ENCODE assay signal across 17 cellular contexts in the genomic region with DNA sequence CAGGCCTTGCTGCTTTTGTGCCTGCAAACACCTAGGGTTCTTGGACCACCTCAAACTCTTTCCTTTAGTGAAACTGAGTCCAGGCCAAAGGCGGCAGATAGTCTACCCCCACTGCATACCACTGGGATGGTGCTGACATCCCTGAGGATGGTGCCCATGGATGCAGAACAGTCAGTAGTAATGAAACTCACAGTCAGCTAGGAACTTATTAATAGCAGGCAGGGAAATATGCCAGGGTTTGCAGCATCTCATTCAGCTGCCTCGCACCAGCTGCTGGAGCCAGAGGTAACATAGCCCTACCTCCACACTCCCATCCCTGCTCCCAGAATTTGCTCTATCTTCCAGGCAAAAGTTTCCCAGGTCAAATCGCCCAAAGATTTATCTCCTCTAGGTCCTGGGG.
DNase-seq lines count a peak whose midpoint lies in the region; ATAC-seq, FAIRE-seq and TF ChIP-seq lines count a peak whose summit lies in the region.
"Had no signal": no experiment of that assay in that cellular context is flagged by ENCODE, and none has a peak within 500 bp of the region (broad histone marks: within the 10 kb centered on the region; RNA-seq: fewer than 3 reads in every experiment).

No MANE protein-coding gene starts in this region.

- H3K4me3 Mint-ChIP-seq in Calu3 (ENCODE audit: low read depth, unreplicated experiment): no peak overlapping the region
- H3K4me3 Mint-ChIP-seq: CD14-positive monocyte; CD4-positive, alpha-beta memory T cell; GM23338 had no signal

- H3K27me3 ChIP-seq in bronchial epithelial cell (ENCODE audit: control insufficient read depth, insufficient read depth, low read length): no peaks in the 10 kb centered on the region
- H3K27me3 ChIP-seq in left ventricle myocardium inferior (ENCODE audit: low read depth): no peaks in the 10 kb centered on the region

- no peak overlapping the region for H3K4me3 ChIP-seq in bronchial epithelial cell (ENCODE audit: low read depth, low read length)
- H3K4me3 ChIP-seq in left ventricle myocardium inferior: no peak overlapping the region
- H3K4me3 ChIP-seq: GM23338 had no signal

- DNase-seq in bronchial epithelial cell (ENCODE audit: low read depth) (no peak), Right ventricle myocardium superior (no peak), left ventricle myocardium inferior (peak; percentile 19), kidney tubule cell (ENCODE audit: low spot score) (peak; percentile 13), Calu3 (no peak), T1000 (lab: John Stamatoyannopoulos, UW) (no peak)
- DNase-seq: ACHN; CD4-positive, alpha-beta memory T cell; DMS79 treated with DMSO at 0.1 percent for 48 hours; GF-D8; HCEC 1CT had no signal

- intact Hi-C loops in Right ventricle myocardium superior (cut with DNase I) (no loop called here), left ventricle myocardium inferior (cut with micrococcal nuclease) (no loop called here), Calu3 (cut with micrococcal nuclease; ENCODE audit: unreplicated experiment) (no loop called here)

- TF ChIP-seq CTCF in bronchial epithelial cell (IDR thresholded peaks at IDR 0.05; ENCODE audit: insufficient read depth, low read length, severe bottlenecking): no peak
- no peak for TF ChIP-seq CTCF in left ventricle myocardium inferior (IDR thresholded peaks at IDR 0.05; ENCODE audit: borderline replicate concordance)
- no peak for TF ChIP-seq CTCF in Calu3 (IDR thresholded peaks at IDR 0.05; ENCODE audit: unreplicated experiment)

- H3K4me1 ChIP-seq in left ventricle myocardium inferior: peaks cover 25% of the 10 kb centered on the region

- peak overlapping the region; percentile 71 for H3K27ac ChIP-seq in left ventricle myocardium inferior (replicated peaks)
- H3K27ac ChIP-seq: HL-60 had no signal

- CTCF ChIA-PET in Calu3 (lab: Charles Lee): no interaction called here

- no peaks in the 10 kb centered on the region for H3K36me3 Mint-ChIP-seq in Calu3 (ENCODE audit: insufficient read depth, unreplicated experiment)
- H3K36me3 Mint-ChIP-seq: CD14-positive monocyte; CD4-positive, alpha-beta memory T cell had no signal

- H3K9me3 ChIP-seq in left ventricle myocardium inferior (replicated peaks): no peaks in the 10 kb centered on the region

- H3K9me3 Mint-ChIP-seq in Calu3 (ENCODE audit: low read depth, unreplicated experiment): no peaks in the 10 kb centered on the region

- H3K4me1 Mint-ChIP-seq in Calu3 (ENCODE audit: low read depth, unreplicated experiment): no peaks in the 10 kb centered on the region
- H3K4me1 Mint-ChIP-seq: CD14-positive monocyte; CD4-positive, alpha-beta memory T cell had no signal

- no peak overlapping the region for H3K27ac Mint-ChIP-seq in Calu3 (ENCODE audit: unreplicated experiment)
- H3K27ac Mint-ChIP-seq: CD14-positive monocyte; CD4-positive, alpha-beta memory T cell; GM23338 had no signal

- no TSS peak for BruUV-seq in Calu3 (replicated peaks; lab: Mats Ljungman, UMichigan)

- ATAC-seq in Right ventricle myocardium superior (ENCODE audit: poor library complexity) (peak; percentile 81), HG02885 (IDR thresholded peaks at IDR 0.05; ENCODE audit: poor library complexity, unreplicated experiment) (no peak)
- ATAC-seq: GM23338 had no signal

- peak; percentile 36 for FAIRE-seq in bronchial epithelial cell (lab: Jason Lieb, UNC)
- FAIRE-seq: A204.1, H54 had no signal

- no peaks in the 10 kb centered on the region for H3K36me3 ChIP-seq in bronchial epithelial cell (ENCODE audit: control insufficient read depth, insufficient read depth, low read length)
- H3K36me3 ChIP-seq in left ventricle myocardium inferior: no peaks in the 10 kb centered on the region

- H3K27me3 Mint-ChIP-seq in Calu3 (ENCODE audit: unreplicated experiment): peaks cover 100% of the 10 kb centered on the region

Comparison
In these comparisons a context has a peak if more than half of its experiments do, and no peak if none do; other contexts are left out.
1. DNase-seq: peak in left ventricle myocardium inferior (single experiment) and kidney tubule cell (single experiment); none in bronchial epithelial cell (single experiment), Right ventricle myocardium superior (single experiment), Calu3 (single experiment) and T1000 (single experiment).